In the genomic region with DNA sequence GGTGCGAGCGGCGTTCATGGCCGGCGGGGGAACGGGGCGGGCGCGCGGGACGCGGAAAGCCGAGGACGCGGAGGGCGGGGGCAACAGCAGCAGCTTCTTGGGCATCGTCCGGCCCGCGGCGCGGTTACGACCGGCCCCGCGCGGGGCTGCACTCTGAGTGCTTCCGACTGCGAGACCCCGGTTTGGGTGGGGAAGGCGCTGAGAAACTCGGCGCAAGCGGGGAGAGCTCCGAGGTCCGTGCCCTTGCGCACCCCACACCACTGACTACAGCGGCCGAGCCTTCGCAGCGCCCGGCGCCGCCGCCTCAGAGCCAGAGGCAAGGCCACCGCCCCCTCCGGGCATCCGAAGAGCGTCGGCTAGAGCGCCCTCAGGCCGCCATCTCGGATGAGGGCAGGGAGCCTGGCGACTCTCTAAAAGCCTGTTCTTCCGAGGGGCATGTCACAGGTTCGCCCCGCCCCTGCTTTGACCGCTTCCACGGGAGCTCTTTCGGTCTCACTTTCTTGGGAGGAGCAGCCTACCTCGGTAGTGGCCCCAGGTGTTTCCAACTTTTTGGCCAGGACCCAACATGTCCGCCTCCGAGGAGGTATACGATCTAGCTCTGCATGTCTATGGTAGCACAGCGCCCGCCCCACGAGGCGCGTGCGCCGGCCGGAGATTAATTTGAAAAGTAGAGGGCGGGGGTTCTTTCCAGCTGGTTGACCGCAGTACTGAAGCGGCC, we compare ENCODE assay signal across 8 cellular contexts. TPM values are rescaled to one million over a fixed set of nuclear protein-coding genes. Genes with fewer than 3 reads are reported as not detected.
DNase-seq lines count a peak whose midpoint lies in the region; ATAC-seq and TF ChIP-seq lines count a peak whose summit lies in the region.

A gene with protein sequence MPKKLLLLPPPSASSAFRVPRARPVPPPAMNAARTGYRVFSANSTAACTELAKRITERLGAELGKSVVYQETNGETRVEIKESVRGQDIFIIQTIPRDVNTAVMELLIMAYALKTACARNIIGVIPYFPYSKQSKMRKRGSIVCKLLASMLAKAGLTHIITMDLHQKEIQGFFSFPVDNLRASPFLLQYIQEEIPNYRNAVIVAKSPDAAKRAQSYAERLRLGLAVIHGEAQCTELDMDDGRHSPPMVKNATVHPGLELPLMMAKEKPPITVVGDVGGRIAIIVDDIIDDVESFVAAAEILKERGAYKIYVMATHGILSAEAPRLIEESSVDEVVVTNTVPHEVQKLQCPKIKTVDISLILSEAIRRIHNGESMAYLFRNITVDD (minus strand): TSS at position 318 of the 718 bp plus-strand sequence. CDS start 213 bp downstream, at position 105.

- peak; percentile 80 for DNase-seq in GM04503 (ENCODE audit: low read depth)
- DNase-seq in MV-4-11 (lab: John Stamatoyannopoulos, UW): peak; percentile 83
- peak; percentile 67 for DNase-seq in SK-N-MC (ENCODE audit: low read depth, low spot score)
- DNase-seq in activated naive CD4-positive, alpha-beta T cell treated with anti-CD3 and anti-CD28 coated beads, Interleukin-2, amount 50 U/mL, for 16 hours: peak; percentile 83
- peak; percentile 93 for DNase-seq in glomerular visceral epithelial cell (ENCODE audit: extremely low spot score)
- peak; percentile 97 for DNase-seq in osteoblast (ENCODE audit: insufficient read length, low spot score, missing footprints)
- DNase-seq in thoracic aorta (ENCODE audit: low spot score): peak; percentile 38

- H3K4me2 ChIP-seq in osteoblast (ENCODE audit: insufficient read depth, low read length): peak within 1 kb of the TSS; percentile 99

- peak within 1 kb of the TSS; percentile 90 for H3K4me3 ChIP-seq in HEK293 (ENCODE audit: low read depth, low read length)
- peak within 1 kb of the TSS; percentile 96 for H3K4me3 ChIP-seq in SK-N-MC
- peak within 1 kb of the TSS; percentile 93 for H3K4me3 ChIP-seq in osteoblast (ENCODE audit: insufficient read depth, low read length)
- H3K4me3 ChIP-seq in thoracic aorta: peak within 1 kb of the TSS; percentile 95

- H3K9me3 ChIP-seq in HEK293 (ENCODE audit: control insufficient read depth, insufficient read depth, low read depth, low read length): no peaks in the 10 kb centered on the region
- no peaks in the 10 kb centered on the region for H3K9me3 ChIP-seq in SK-N-MC (ENCODE audit: low read depth, low read length)
- no peaks in the 10 kb centered on the region for H3K9me3 ChIP-seq in osteoblast (ENCODE audit: low read depth, low read length)
- H3K9me3 ChIP-seq in thoracic aorta: no peaks in the 10 kb centered on the region

- peak; percentile 69 for TF ChIP-seq CTCF in HEK293 (tag by site-specific recombination; IDR thresholded peaks at IDR 0.05)
- TF ChIP-seq CTCF in osteoblast (IDR thresholded peaks at IDR 0.05; ENCODE audit: extremely low read depth, low read depth, low read length): no peak
- TF ChIP-seq CTCF in thoracic aorta (IDR thresholded peaks at IDR 0.05): peak; percentile 55

- H2AFZ ChIP-seq in osteoblast (ENCODE audit: low read length): peak within 1 kb of the TSS; percentile 95

- CTCF ChIA-PET in HEK293 (lab: Yijun Ruan, JAX): interaction anchor here (0.6 to 3.5 kb wide), 13 partner anchors 9 to 753 kb away, joined by 3 to 38 read pairs (median 3); a partner anchor contains a TSS

- H3K27me3 ChIP-seq in osteoblast (ENCODE audit: insufficient read depth, low read length) (no peaks in the 10 kb centered on the region), thoracic aorta (replicated peaks; ENCODE audit: insufficient read depth) (no peaks in the 10 kb centered on the region)

- POLR2A ChIA-PET in HEK293 (lab: Yijun Ruan, JAX): interaction anchor here (0.5 to 2.9 kb wide), 38 partner anchors 9 to 735 kb away, joined by 3 to 51 read pairs (median 4); a partner anchor contains a TSS

- peaks cover 38% of the 10 kb centered on the region for H3K79me2 ChIP-seq in osteoblast (ENCODE audit: insufficient read depth, low read length)

- H3K9ac ChIP-seq in SK-N-MC (ENCODE audit: insufficient read length): peak within 1 kb of the TSS; percentile 99

- peaks cover 6% of the 10 kb centered on the region for H4K20me1 ChIP-seq in osteoblast (ENCODE audit: insufficient read depth, low read length)

- ATAC-seq in thoracic aorta (ENCODE audit: insufficient number of reproducible peaks, low FRiP score, low read depth): peak; percentile 80

- H3K4me1 ChIP-seq in HEK293 (ENCODE audit: control insufficient read depth, insufficient read depth, low read length) (peaks cover 12% of the 10 kb centered on the region; the same call in 1 of the 2 replicates), osteoblast (ENCODE audit: insufficient read depth, low read length) (peaks cover 22% of the 10 kb centered on the region), thoracic aorta (ENCODE audit: control insufficient read depth in 1 of 2, low read depth in 2 of 2) (peaks cover 11 to 16% of the 10 kb centered on the region in 2 donors)

- H3K27ac ChIP-seq in HEK293 (ENCODE audit: extremely low read depth, low read depth, low read length): peak within 1 kb of the TSS; percentile 96
- peak within 1 kb of the TSS; percentile 97 for H3K27ac ChIP-seq in SK-N-MC
- peak within 1 kb of the TSS; percentile 97 for H3K27ac ChIP-seq in osteoblast (ENCODE audit: low read depth, low read length)
- peak within 1 kb of the TSS; percentile 64 to 90 for H3K27ac ChIP-seq in thoracic aorta

- peaks cover 4 to 9% of the 10 kb centered on the region in 2 experiments; a peak in 2 of 3 replicates for H3K36me3 ChIP-seq in HEK293 (ENCODE audit: control insufficient read depth in 2 of 2, insufficient read depth in 1 of 2, low read length in 2 of 2)
- H3K36me3 ChIP-seq in SK-N-MC (ENCODE audit: insufficient read depth, low read length): no peaks in the 10 kb centered on the region
- H3K36me3 ChIP-seq in osteoblast (ENCODE audit: insufficient read depth, low read length): no peaks in the 10 kb centered on the region
- H3K36me3 ChIP-seq in thoracic aorta: no peaks in the 10 kb centered on the region

TF ChIP-seq in HEK293, 187 proteins besides CTCF, POLR2A, EP300 and RAD21 (continues in another document):
- TF ChIP-seq ZNF133 (tag by site-specific recombination; IDR thresholded peaks at IDR 0.05) (no peak), KLF9 (tag by site-specific recombination; IDR thresholded peaks at IDR 0.05; ENCODE audit: low read depth) (peak; percentile 95), GLI2 (tag by site-specific recombination; IDR thresholded peaks at IDR 0.05; ENCODE audit: borderline replicate concordance, low read depth) (no peak), ZNF248 (tag by site-specific recombination; IDR thresholded peaks at IDR 0.05) (no peak), ZNF121 (tag by site-specific recombination; IDR thresholded peaks at IDR 0.05) (no peak), ZBTB8A (tag by site-specific recombination; IDR thresholded peaks at IDR 0.05) (peak; percentile 92), HOXA7 (CRISPR knock-in tag; IDR thresholded peaks at IDR 0.05; ENCODE audit: borderline replicate concordance) (no peak), ZNF600 (tag by site-specific recombination; IDR thresholded peaks at IDR 0.05) (no peak), SP2 (tag by site-specific recombination; IDR thresholded peaks at IDR 0.05) (peak; percentile 76), ZNF423 (tag by site-specific recombination; IDR thresholded peaks at IDR 0.05) (no peak), GLIS1 (tag by site-specific recombination; IDR thresholded peaks at IDR 0.05) (peak; percentile 60), ZNF10 (tag by site-specific recombination; IDR thresholded peaks at IDR 0.05) (no peak)
- TF ChIP-seq, protein P1, sequence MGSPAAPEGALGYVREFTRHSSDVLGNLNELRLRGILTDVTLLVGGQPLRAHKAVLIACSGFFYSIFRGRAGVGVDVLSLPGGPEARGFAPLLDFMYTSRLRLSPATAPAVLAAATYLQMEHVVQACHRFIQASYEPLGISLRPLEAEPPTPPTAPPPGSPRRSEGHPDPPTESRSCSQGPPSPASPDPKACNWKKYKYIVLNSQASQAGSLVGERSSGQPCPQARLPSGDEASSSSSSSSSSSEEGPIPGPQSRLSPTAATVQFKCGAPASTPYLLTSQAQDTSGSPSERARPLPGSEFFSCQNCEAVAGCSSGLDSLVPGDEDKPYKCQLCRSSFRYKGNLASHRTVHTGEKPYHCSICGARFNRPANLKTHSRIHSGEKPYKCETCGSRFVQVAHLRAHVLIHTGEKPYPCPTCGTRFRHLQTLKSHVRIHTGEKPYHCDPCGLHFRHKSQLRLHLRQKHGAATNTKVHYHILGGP (tag by site-specific recombination; IDR thresholded peaks at IDR 0.05): no peak
- TF ChIP-seq, protein P2, sequence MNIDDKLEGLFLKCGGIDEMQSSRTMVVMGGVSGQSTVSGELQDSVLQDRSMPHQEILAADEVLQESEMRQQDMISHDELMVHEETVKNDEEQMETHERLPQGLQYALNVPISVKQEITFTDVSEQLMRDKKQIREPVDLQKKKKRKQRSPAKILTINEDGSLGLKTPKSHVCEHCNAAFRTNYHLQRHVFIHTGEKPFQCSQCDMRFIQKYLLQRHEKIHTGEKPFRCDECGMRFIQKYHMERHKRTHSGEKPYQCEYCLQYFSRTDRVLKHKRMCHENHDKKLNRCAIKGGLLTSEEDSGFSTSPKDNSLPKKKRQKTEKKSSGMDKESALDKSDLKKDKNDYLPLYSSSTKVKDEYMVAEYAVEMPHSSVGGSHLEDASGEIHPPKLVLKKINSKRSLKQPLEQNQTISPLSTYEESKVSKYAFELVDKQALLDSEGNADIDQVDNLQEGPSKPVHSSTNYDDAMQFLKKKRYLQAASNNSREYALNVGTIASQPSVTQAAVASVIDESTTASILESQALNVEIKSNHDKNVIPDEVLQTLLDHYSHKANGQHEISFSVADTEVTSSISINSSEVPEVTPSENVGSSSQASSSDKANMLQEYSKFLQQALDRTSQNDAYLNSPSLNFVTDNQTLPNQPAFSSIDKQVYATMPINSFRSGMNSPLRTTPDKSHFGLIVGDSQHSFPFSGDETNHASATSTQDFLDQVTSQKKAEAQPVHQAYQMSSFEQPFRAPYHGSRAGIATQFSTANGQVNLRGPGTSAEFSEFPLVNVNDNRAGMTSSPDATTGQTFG (tag by site-specific recombination; IDR thresholded peaks at IDR 0.05; ENCODE audit: borderline replicate concordance): peak; percentile 81; the same call in 1 of the 2 replicates
- TF ChIP-seq, protein P3, sequence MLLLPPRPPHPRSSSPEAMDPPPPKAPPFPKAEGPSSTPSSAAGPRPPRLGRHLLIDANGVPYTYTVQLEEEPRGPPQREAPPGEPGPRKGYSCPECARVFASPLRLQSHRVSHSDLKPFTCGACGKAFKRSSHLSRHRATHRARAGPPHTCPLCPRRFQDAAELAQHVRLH (tag by site-specific recombination; IDR thresholded peaks at IDR 0.05): peak; percentile 92

RNA-seq across cellular contexts. Expression of the gene that starts here (rescaled TPM):
- total RNA-seq in osteoblast (79.6 and 82.2 TPM in 2 replicates), thoracic aorta (10 to 100 TPM; 57.8 to 83.9 TPM)

Comparison
In these comparisons a context has a peak if more than half of its experiments do, and no peak if none do; other contexts are left out.
1. Peak in every context shown above with its lines: DNase-seq, ATAC-seq, H3K4me3 ChIP-seq and H3K27ac ChIP-seq.
2. DNase-seq: peak in every context shown above with its lines; median percentile 97 in osteoblast; 93 in glomerular visceral epithelial cell; 83 in MV-4-11; 83 in activated naive CD4-positive, alpha-beta T cell treated with anti-CD3 and anti-CD28 coated beads, Interleukin-2, amount 50 U/mL, for 16 hours; 80 in GM04503; 67 in SK-N-MC; 38 in thoracic aorta.